25 cellular contexts compared by ENCODE assay signal in the genomic region with DNA sequence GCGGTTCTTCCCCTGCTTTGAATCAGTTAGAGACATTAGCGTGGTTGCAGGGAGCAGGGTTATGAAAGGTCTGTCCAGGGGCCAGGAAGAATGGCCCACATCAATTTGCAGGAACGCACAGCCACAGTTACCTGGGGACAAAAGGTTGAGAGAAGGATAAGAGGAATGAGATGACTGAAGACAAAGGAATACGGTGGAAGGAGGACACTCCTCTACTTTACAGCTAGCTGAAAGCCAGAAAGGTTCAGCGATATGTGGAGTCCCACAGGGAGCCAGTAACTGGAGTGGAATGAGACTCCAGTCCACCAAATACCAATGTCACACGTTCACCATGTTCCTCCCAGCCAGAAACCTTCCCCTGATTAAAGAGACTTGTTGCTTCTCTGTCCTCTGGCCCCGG. TPM values are rescaled to one million over a fixed set of nuclear protein-coding genes. Genes with fewer than 3 reads are reported as not detected.
"Had no signal": no experiment of that assay in that cellular context is flagged by ENCODE, and none has a peak within 500 bp of the region (broad histone marks: within the 10 kb centered on the region; RNA-seq: fewer than 3 reads in every experiment).

No MANE protein-coding gene starts in this region.

- H3K27me3 ChIP-seq: esophagus squamous epithelium, heart left ventricle, pancreas, suprapubic skin, thyroid gland, upper lobe of left lung, uterus had no signal

- H3K9me3 Mint-ChIP-seq: natural killer cell treated with Interleukin-12 subunit alpha and Interleukin-12 subunit beta and Interleukin-15 and Interleukin-18, amount 100 ng/mL, for 72 hours had no signal

- H3K27ac Mint-ChIP-seq: natural killer cell treated with Interleukin-12 subunit alpha and Interleukin-12 subunit beta and Interleukin-15 and Interleukin-18, amount 100 ng/mL, for 72 hours; progenitor cell of endocrine pancreas had no signal

- H3K27ac ChIP-seq: esophagus squamous epithelium, heart left ventricle, pancreas, suprapubic skin, thyroid gland, upper lobe of left lung, uterus had no signal

- H3K4me1 ChIP-seq: esophagus squamous epithelium, heart left ventricle, pancreas, suprapubic skin, thyroid gland, upper lobe of left lung, uterus had no signal

- H3K36me3 ChIP-seq: uterus had no signal

- ATAC-seq: heart left ventricle; left colon; left ventricle myocardium superior; natural killer cell treated with Interleukin-12 subunit alpha and Interleukin-12 subunit beta and Interleukin-15 and Interleukin-18, amount 100 ng/mL, for 72 hours; pancreas; right cardiac atrium; stimulated activated naive CD8-positive, alpha-beta T cell treated with anti-CD3 and anti-CD28 coated beads, Interleukin-15, Interleukin-2, amounts not matched to agents 100 U/mL and 50 U/mL, for 24 hours had no signal

- DNase-seq: dermis blood vessel endothelial cell; esophagus squamous epithelium; heart left ventricle; hippocampal formation; left colon; left ventricle myocardium superior; mesenchymal stem cell; midbrain; occipital lobe; pancreas; right cardiac atrium; stimulated activated CD4-positive, alpha-beta T cell treated with anti-CD3 and anti-CD28 coated beads, Interleukin-2, amount 100 ng/mL, for 48 hours; stimulated activated naive CD8-positive, alpha-beta T cell treated with anti-CD3 and anti-CD28 coated beads, Interleukin-15, Interleukin-2, amounts not matched to agents 100 U/mL and 50 U/mL, for 24 hours; thyroid gland; upper lobe of left lung; uterus had no signal

- H3K27me3 Mint-ChIP-seq: natural killer cell treated with Interleukin-12 subunit alpha and Interleukin-12 subunit beta and Interleukin-15 and Interleukin-18, amount 100 ng/mL, for 72 hours; progenitor cell of endocrine pancreas had no signal

- H3K4me3 Mint-ChIP-seq: natural killer cell treated with Interleukin-12 subunit alpha and Interleukin-12 subunit beta and Interleukin-15 and Interleukin-18, amount 100 ng/mL, for 72 hours had no signal

- H3K4me3 ChIP-seq: esophagus squamous epithelium, heart left ventricle, lung, pancreas, smooth muscle cell, suprapubic skin, thyroid gland, upper lobe of left lung, uterus had no signal

- H3K9me3 ChIP-seq: esophagus squamous epithelium, heart left ventricle, pancreas, suprapubic skin, thyroid gland, upper lobe of left lung, uterus had no signal

RNA-seq across cellular contexts. Expression of gene DEFB131B, which starts 39.4 kb away (rescaled TPM):
- total RNA-seq: dermis blood vessel endothelial cell; epithelial cell of proximal tubule; esophagus squamous epithelium; frontal cortex; glomerular endothelial cell; heart left ventricle; kidney epithelial cell; left colon; left ventricle myocardium superior; lung; natural killer cell treated with Interleukin-12 subunit alpha and Interleukin-12 subunit beta and Interleukin-15 and Interleukin-18, amount 100 ng/mL, for 72 hours; occipital lobe; pancreas; progenitor cell of endocrine pancreas; right cardiac atrium; smooth muscle cell; suprapubic skin; thyroid gland; upper lobe of left lung; uterus had no signal
- polyA plus RNA-seq: heart left ventricle, lung, pancreas, right cardiac atrium, smooth muscle cell had no signal
